In genomic region chr1:168631671-168632400, GRCh38 we compare ENCODE assay signal across 31 cellular contexts. TPM values are rescaled to one million over a fixed set of nuclear protein-coding genes. Genes with fewer than 3 reads are reported as not detected.
"Had no signal": no experiment of that assay in that cellular context is flagged by ENCODE, and none has a peak within 500 bp of the region (broad histone marks: within the 10 kb centered on the region; RNA-seq: fewer than 3 reads in every experiment).

No MANE protein-coding gene starts in this region.

- H3K4me3 ChIP-seq: body of pancreas, cardiac muscle cell, coronary artery, dorsolateral prefrontal cortex, neural progenitor cell, testis had no signal

- H3K9ac ChIP-seq: neural progenitor cell, parathyroid adenoma had no signal

- FAIRE-seq: endothelial cell of umbilical vein had no signal

- H3K27me3 ChIP-seq: body of pancreas, cardiac muscle cell, dorsolateral prefrontal cortex, neural progenitor cell, testis had no signal

- H3K27ac ChIP-seq: body of pancreas, cardiac muscle cell, coronary artery, dorsolateral prefrontal cortex, neural progenitor cell, parathyroid adenoma, testis had no signal

- DNase-seq: activated CD4-positive, alpha-beta T cell treated with anti-CD3 and anti-CD28 coated beads for 4 hours; activated CD4-positive, alpha-beta T cell treated with anti-CD3 and anti-CD28 coated beads, Interleukin-2, amount 50 U/mL, for 4 hours; activated naive CD4-positive, alpha-beta T cell treated with Interleukin-2 at 50 U/mL for 16 hours; activated T-cell treated with anti-CD3 and anti-CD28 coated beads for 4 hours; activated T-cell treated with anti-CD3 and anti-CD28 coated beads, Interleukin-2, amount 50 U/mL, for 72 hours; anterior cingulate cortex; body of pancreas; cerebellar nuclear complex; dorsolateral prefrontal cortex; effector memory CD4-positive, alpha-beta T cell; head of caudate nucleus; hypothalamus; immature natural killer cell; natural killer cell; occipital lobe; right cardiac atrium; stimulated activated CD4-positive, alpha-beta T cell treated with anti-CD3 and anti-CD28 coated beads, Interleukin-2, amount 100 ng/mL, for 48 hours; stimulated activated naive CD4-positive, alpha-beta T cell treated with Interleukin-2 at 50 U/mL for 16 hours; T-helper 1 cell; testis had no signal

- ATAC-seq: activated T-cell treated with anti-CD3 and anti-CD28 coated beads, Interleukin-2, amount 50 U/mL, for 72 hours; body of pancreas; left lobe of liver; natural killer cell; right cardiac atrium had no signal

- H3K4me1 ChIP-seq: neural progenitor cell, parathyroid adenoma, testis had no signal

- H3K9me3 ChIP-seq: testis had no signal

- H3K36me3 ChIP-seq: cardiac muscle cell, neural progenitor cell had no signal

RNA-seq across cellular contexts. Expression of gene XCL1, which starts 55.4 kb away (rescaled TPM):
- total RNA-seq: body of pancreas, endothelial cell of umbilical vein, fibroblast of lung, fibroblast of villous mesenchyme, kidney epithelial cell, lung microvascular endothelial cell, occipital lobe, pulmonary artery endothelial cell, testis had no signal
- polyA plus RNA-seq: endothelial cell of umbilical vein, fibroblast of lung had no signal
